Comparison of ENCODE assay signal across 8 cellular contexts in the genomic region with DNA sequence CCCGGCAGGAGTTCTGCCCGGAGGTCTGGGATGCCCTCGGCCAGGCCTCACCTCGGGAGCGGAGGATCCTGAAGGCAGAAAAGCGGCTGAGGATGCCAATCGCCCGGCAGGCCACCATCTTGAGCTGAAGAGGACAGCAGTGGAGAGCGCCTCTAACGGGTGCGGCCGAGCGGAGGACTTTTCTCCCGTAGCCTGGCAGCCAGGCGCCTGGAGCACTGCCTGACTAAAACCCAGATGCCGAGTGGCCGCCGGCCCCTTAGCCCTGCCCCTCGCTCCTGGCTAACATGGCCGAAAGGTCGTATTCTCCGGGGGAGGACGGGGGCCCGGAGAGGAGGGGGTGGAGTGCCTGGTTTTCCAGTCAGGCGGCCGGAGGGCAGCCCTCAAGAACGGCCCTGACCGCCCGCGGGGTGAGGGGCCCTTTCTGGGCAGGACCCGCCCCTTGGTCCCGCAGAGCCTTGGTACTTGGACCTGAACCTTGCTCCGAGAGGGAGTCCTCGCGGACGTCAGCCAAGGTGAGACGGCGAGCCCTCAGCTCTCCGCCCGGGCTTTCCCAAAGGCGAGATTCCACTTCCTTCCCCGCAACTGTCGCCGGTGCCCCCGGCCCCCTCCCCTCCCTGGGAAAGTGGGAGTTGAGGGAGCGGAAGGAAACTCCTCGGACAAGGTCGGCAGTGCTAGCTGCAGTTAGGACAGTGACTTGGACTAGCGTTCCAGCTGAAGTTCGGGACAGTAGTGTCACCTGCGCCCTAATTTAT. TPM values are rescaled to one million over a fixed set of nuclear protein-coding genes. Genes with fewer than 3 reads are reported as not detected.
DNase-seq lines count a peak whose midpoint lies in the region; ATAC-seq, FAIRE-seq and TF ChIP-seq lines count a peak whose summit lies in the region.

Gene HADHA, minus strand, starts transcription at position 154 of the 752 bp plus-strand sequence. Its CDS starts 36 bp downstream, at position 118.
Gene HADHB, plus strand, starts transcription at position 461 of the 752 bp plus-strand sequence. CDS start 9,316 bp downstream, outside the sequence.

- H3K9me3 ChIP-seq in HUES48 (ENCODE audit: control insufficient read depth, insufficient read depth, low read length): no peaks in the 10 kb centered on the region
- H3K9me3 ChIP-seq in OCI-LY1 (ENCODE audit: low read length): no peaks in the 10 kb centered on the region
- no peaks in the 10 kb centered on the region for H3K9me3 ChIP-seq in endothelial cell of umbilical vein (replicated peaks; ENCODE audit: control insufficient read depth, insufficient read depth, low read length)

- DNase-seq in D341Med (ENCODE audit: low spot score): peak; percentile 91
- DNase-seq in activated CD8-positive, alpha-beta memory T cell treated with anti-CD3 and anti-CD28 coated beads, Interleukin-2, amount 50 U/mL, for 4 hours: peak; percentile 82
- DNase-seq in endothelial cell of umbilical vein (ENCODE audit: low read depth, low spot score): peak; percentile 94
- peak; percentile 79 for DNase-seq in middle frontal gyrus (ENCODE audit: extremely low spot score, low spot score)
- peak; percentile 77 to 80 for DNase-seq in stimulated activated CD8-positive, alpha-beta memory T cell treated with anti-CD3 and anti-CD28 coated beads, Interleukin-2, amount 100 ng/mL, for 48 hours (ENCODE audit: low read depth in 2 of 2)

- peak; percentile 88 for FAIRE-seq in endothelial cell of umbilical vein (lab: Jason Lieb, UNC)

- no peaks in the 10 kb centered on the region for H3K9me1 ChIP-seq in endothelial cell of umbilical vein (replicated peaks; ENCODE audit: control insufficient read depth, extremely low read depth, insufficient read depth, low read length)

- no peaks in the 10 kb centered on the region for H3K9me2 ChIP-seq in OCI-LY1 (ENCODE audit: low read depth, low read length)

- H3K4me3 ChIP-seq in HUES48 (ENCODE audit: low read depth, low read length) (peak within 1 kb of the TSS; percentile 93), OCI-LY1 (ENCODE audit: low read depth, low read length, poor library complexity, severe bottlenecking) (peak within 1 kb of the TSS; percentile 87), endothelial cell of umbilical vein (replicated peaks in 1 of 3; ENCODE audit: insufficient read depth in 1 of 3, low read depth in 1 of 3, low read length in 3 of 3) (peak within 1 kb of the TSS; percentile 80 to 92 (median 85))

- peak; percentile 67 for ATAC-seq in GM21381 (IDR thresholded peaks at IDR 0.05; ENCODE audit: unreplicated experiment)

- H3K27ac ChIP-seq in HUES48 (ENCODE audit: low read depth, low read length) (peak within 1 kb of the TSS; percentile 97), OCI-LY1 (ENCODE audit: low read depth, low read length, poor library complexity, severe bottlenecking) (peak within 1 kb of the TSS; percentile 79), endothelial cell of umbilical vein (ENCODE audit: insufficient read depth, low read depth, low read length) (peak within 1 kb of the TSS; percentile 94)

- POLR2A ChIA-PET in endothelial cell of umbilical vein (lab: Charles Lee): interaction anchor here (0.6 to 0.7 kb wide), 2 partner anchors 28 to 68 kb away, joined by 3 to 5 read pairs; no protein-coding TSS in a partner anchor

- H3K36me3 ChIP-seq in HUES48 (ENCODE audit: control insufficient read depth, insufficient read depth, low read length): no peaks in the 10 kb centered on the region
- H3K36me3 ChIP-seq in OCI-LY1 (ENCODE audit: insufficient read depth, low read length): no peaks in the 10 kb centered on the region
- no peaks in the 10 kb centered on the region for H3K36me3 ChIP-seq in endothelial cell of umbilical vein (ENCODE audit: control insufficient read depth in 2 of 2, extremely low read depth in 1 of 2, insufficient read depth in 2 of 2, low read length in 2 of 2)

- H3K4me1 ChIP-seq in HUES48 (ENCODE audit: control insufficient read depth, insufficient read depth, low read length) (peaks cover 5% of the 10 kb centered on the region), OCI-LY1 (ENCODE audit: insufficient read depth, low read length, severe bottlenecking) (peaks cover 51% of the 10 kb centered on the region), endothelial cell of umbilical vein (ENCODE audit: control insufficient read depth, extremely low read depth, insufficient read depth, low read length) (peaks cover 19% of the 10 kb centered on the region)

- H3K27me3 ChIP-seq in HUES48 (ENCODE audit: control insufficient read depth, insufficient read depth, low read length) (no peaks in the 10 kb centered on the region), OCI-LY1 (ENCODE audit: insufficient read depth, low read length) (no peaks in the 10 kb centered on the region), endothelial cell of umbilical vein (ENCODE audit: control insufficient read depth in 2 of 2, insufficient read depth in 2 of 2, low read length in 2 of 2) (no peaks in the 10 kb centered on the region)

- CTCF ChIA-PET in endothelial cell of umbilical vein (lab: Charles Lee): interaction anchor here (0.6 to 2.2 kb wide), 11 partner anchors 13 to 157 kb away, joined by 3 to 9 read pairs (median 3); no protein-coding TSS in a partner anchor

- TF ChIP-seq CTCF in OCI-LY1 (IDR thresholded peaks at IDR 0.05; ENCODE audit: low read length): peak; percentile 30; the same call in 1 of the 2 replicates
- peak in 1 of 2 donors; percentile 34 for TF ChIP-seq CTCF in endothelial cell of umbilical vein (IDR thresholded peaks at IDR 0.05; ENCODE audit: extremely low read depth in 1 of 2, insufficient read depth in 1 of 2, low read depth in 1 of 2, low read length in 2 of 2)

- peak; percentile 78 for TF ChIP-seq POLR2A in endothelial cell of umbilical vein (IDR thresholded peaks at IDR 0.05; ENCODE audit: low read depth, low read length)

- no TSS peak for BruUV-seq in endothelial cell of umbilical vein (replicated peaks; lab: Mats Ljungman, UMichigan)

- H2AFZ ChIP-seq in OCI-LY1 (ENCODE audit: low read length): 0 out of 2 replicates have a peak within 1 kb of the TSS, but pooled peaks have one; percentile 25
- peak within 1 kb of the TSS; percentile 89 for H2AFZ ChIP-seq in endothelial cell of umbilical vein (ENCODE audit: low read depth, low read length)

- H4K20me1 ChIP-seq in OCI-LY1 (ENCODE audit: insufficient read depth, low read length) (no peaks in the 10 kb centered on the region), endothelial cell of umbilical vein (replicated peaks; ENCODE audit: control insufficient read depth, extremely low read depth, insufficient read depth, low read length) (peaks cover 4% of the 10 kb centered on the region)

- H3K4me2 ChIP-seq in OCI-LY1 (ENCODE audit: low read length): peak within 1 kb of the TSS; percentile 89
- peak within 1 kb of the TSS; percentile 99 for H3K4me2 ChIP-seq in endothelial cell of umbilical vein (ENCODE audit: insufficient read depth, low read length)

- H3K79me2 ChIP-seq in OCI-LY1 (ENCODE audit: insufficient read depth, low read length) (peaks cover 74% of the 10 kb centered on the region), endothelial cell of umbilical vein (ENCODE audit: control insufficient read depth, insufficient read depth, low read length) (peaks cover 93% of the 10 kb centered on the region)

- H3K9ac ChIP-seq in HUES48 (ENCODE audit: low read depth, low read length): peak within 1 kb of the TSS; percentile 87
- peak within 1 kb of the TSS; percentile 92 for H3K9ac ChIP-seq in OCI-LY1 (ENCODE audit: low read length)
- H3K9ac ChIP-seq in endothelial cell of umbilical vein (replicated peaks; ENCODE audit: extremely low read depth, insufficient read depth, low read length): peak within 1 kb of the TSS; percentile 96

- intact Hi-C loops in endothelial cell of umbilical vein (cut with micrococcal nuclease): loop anchor here (1.0 to 5.0 kb wide), 3 partner anchors 55 to 223 kb away; no protein-coding TSS in a partner anchor

- H3F3A ChIP-seq in OCI-LY1 (ENCODE audit: insufficient read depth, low read length): no peaks in the 10 kb centered on the region

- dilution Hi-C loops in endothelial cell of umbilical vein (cut with MboI; ENCODE audit: extremely low pct_ligation_motif_present, low sequenced_read_pairs): no loop called here

TF ChIP-seq in endothelial cell of umbilical vein, 7 proteins besides CTCF, POLR2A, EP300 and RAD21:
- no peak for TF ChIP-seq JUN (IDR thresholded peaks at IDR 0.05; ENCODE audit: borderline replicate concordance, insufficient read depth, insufficient read length, low read depth)
- TF ChIP-seq GATA2 (IDR thresholded peaks at IDR 0.05; ENCODE audit: insufficient read depth, insufficient read length, low read depth, low read length): no peak
- TF ChIP-seq, protein P1, sequence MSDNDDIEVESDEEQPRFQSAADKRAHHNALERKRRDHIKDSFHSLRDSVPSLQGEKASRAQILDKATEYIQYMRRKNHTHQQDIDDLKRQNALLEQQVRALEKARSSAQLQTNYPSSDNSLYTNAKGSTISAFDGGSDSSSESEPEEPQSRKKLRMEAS (IDR thresholded peaks at IDR 0.05; ENCODE audit: insufficient read depth, insufficient read length): peak; percentile 57
- peak; percentile 49 for TF ChIP-seq POLR2AphosphoS5 (IDR thresholded peaks at IDR 0.05; ENCODE audit: insufficient read depth, low read depth, low read length)
- no peak for TF ChIP-seq EZH2 (IDR thresholded peaks at IDR 0.05; ENCODE audit: borderline replicate concordance, low read depth, low read length, severe bottlenecking)
- peak; percentile 11 for TF ChIP-seq FOS (IDR thresholded peaks at IDR 0.05; ENCODE audit: borderline replicate concordance, insufficient read depth, low read length)
- TF ChIP-seq MYC (IDR thresholded peaks at IDR 0.05; ENCODE audit: low read depth, low read length): no peak

RNA-seq across cellular contexts. Expression of gene HADHA, which starts in this region (rescaled TPM):
- total RNA-seq in endothelial cell of umbilical vein: 151 and 158 TPM in 2 replicates
- 67.5 and 79.4 TPM in 2 replicates for polyA plus RNA-seq in endothelial cell of umbilical vein
- polyA plus RNA-seq in endothelial cell of umbilical vein (2011; cell fraction: cytosol; rRNA removed): 107 and 113 TPM in 2 replicates
- 88.0 and 107 TPM in 2 replicates for polyA plus RNA-seq in endothelial cell of umbilical vein (2011; cell fraction: nucleus; rRNA removed)
- polyA plus RNA-seq in endothelial cell of umbilical vein (2012): 203 and 205 TPM in 2 replicates
- 136 and 139 TPM in 2 replicates for polyA minus RNA-seq in endothelial cell of umbilical vein
- 112 TPM for polyA minus RNA-seq in endothelial cell of umbilical vein (2011; cell fraction: cytosol; rRNA and poly(A)+ RNA removed)
- polyA minus RNA-seq in endothelial cell of umbilical vein (2011; cell fraction: nucleus; rRNA and poly(A)+ RNA removed): 40.2 and 50.5 TPM in 2 replicates

RNA-seq across cellular contexts. Expression of gene HADHB, which starts in this region (rescaled TPM):
- total RNA-seq in endothelial cell of umbilical vein: 85.6 and 100 TPM in 2 replicates
- 69.7 and 92.9 TPM in 2 replicates for polyA plus RNA-seq in endothelial cell of umbilical vein
- 77.5 and 86.2 TPM in 2 replicates for polyA plus RNA-seq in endothelial cell of umbilical vein (2011; cell fraction: cytosol; rRNA removed)
- polyA plus RNA-seq in endothelial cell of umbilical vein (2011; cell fraction: nucleus; rRNA removed): 79.7 and 85.7 TPM in 2 replicates
- polyA plus RNA-seq in endothelial cell of umbilical vein (2012): 101 and 114 TPM in 2 replicates
- polyA minus RNA-seq in endothelial cell of umbilical vein: 123 and 157 TPM in 2 replicates
- polyA minus RNA-seq in endothelial cell of umbilical vein (2011; cell fraction: cytosol; rRNA and poly(A)+ RNA removed): 39.2 TPM
- 39.9 and 53.3 TPM in 2 replicates for polyA minus RNA-seq in endothelial cell of umbilical vein (2011; cell fraction: nucleus; rRNA and poly(A)+ RNA removed)

Comparison
In these comparisons a context has a peak if more than half of its experiments do, and no peak if none do; other contexts are left out.
1. Peak in every context shown above with its lines: DNase-seq, ATAC-seq, H3K4me3 ChIP-seq and H3K27ac ChIP-seq.